Comparison of ENCODE assay signal across 21 cellular contexts in the genomic region with DNA sequence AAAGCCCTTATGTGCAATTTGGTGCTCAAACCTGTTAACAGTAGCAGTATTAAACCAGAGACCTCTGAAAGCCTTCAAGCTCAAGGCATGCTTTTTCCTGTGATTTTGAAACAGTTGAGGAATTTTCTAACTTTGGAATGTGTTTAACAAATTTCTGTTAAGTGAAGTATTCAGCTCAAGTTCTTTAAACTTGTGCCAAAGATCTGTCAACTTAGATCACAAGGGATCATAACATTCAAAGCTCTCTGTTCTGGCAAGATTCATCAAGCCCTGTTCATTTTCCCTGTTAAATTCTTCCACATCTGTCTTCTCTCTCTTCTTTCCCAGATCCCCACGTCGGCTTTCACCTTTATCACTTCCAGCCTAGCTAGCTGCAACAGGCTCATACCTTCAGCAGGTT.
"Had no signal": no experiment of that assay in that cellular context is flagged by ENCODE, and none has a peak within 500 bp of the region (broad histone marks: within the 10 kb centered on the region; RNA-seq: fewer than 3 reads in every experiment).

No MANE protein-coding gene starts in this region.

- H3K9me3 ChIP-seq: ascending aorta, colonic mucosa, suprapubic skin, upper lobe of right lung had no signal

- H3K36me3 Mint-ChIP-seq: activated naive CD8-positive, alpha-beta T cell treated with anti-CD3 and anti-CD28 coated beads, Interleukin-2, amount 10 ng/mL, durations not matched to agents 7 days and 5 days; natural killer cell had no signal

- H3K9me3 Mint-ChIP-seq: activated CD8-positive, alpha-beta T cell treated with anti-CD3 and anti-CD28 coated beads for 36 hours; natural killer cell had no signal

- FAIRE-seq: endothelial cell of umbilical vein had no signal

- ATAC-seq: activated CD4-positive, alpha-beta T cell treated with anti-CD3 and anti-CD28 coated beads for 36 hours; activated CD8-positive, alpha-beta T cell treated with anti-CD3 and anti-CD28 coated beads for 36 hours; left colon; natural killer cell; sciatic nerve; upper lobe of right lung had no signal

- H3K4me3 ChIP-seq: ascending aorta, cardiac muscle cell, colonic mucosa, suprapubic skin, upper lobe of right lung had no signal

- H3K36me3 ChIP-seq: ascending aorta, cardiac muscle cell, colonic mucosa, suprapubic skin, upper lobe of right lung had no signal

- H3K27ac Mint-ChIP-seq: activated CD4-positive, alpha-beta T cell treated with anti-CD3 and anti-CD28 coated beads for 36 hours; activated CD8-positive, alpha-beta T cell treated with anti-CD3 and anti-CD28 coated beads for 36 hours; activated naive CD8-positive, alpha-beta T cell treated with anti-CD3 and anti-CD28 coated beads, Interleukin-2, amount 10 ng/mL, durations not matched to agents 7 days and 5 days; natural killer cell; progenitor cell of endocrine pancreas had no signal

- H3K4me1 ChIP-seq: ascending aorta, colonic mucosa had no signal

- H3K27ac ChIP-seq: ascending aorta, cardiac muscle cell, colonic mucosa, suprapubic skin, upper lobe of right lung, VCaP had no signal

- H3K4me3 Mint-ChIP-seq: activated CD4-positive, alpha-beta T cell treated with anti-CD3 and anti-CD28 coated beads for 36 hours; activated CD8-positive, alpha-beta T cell treated with anti-CD3 and anti-CD28 coated beads for 36 hours; activated naive CD8-positive, alpha-beta T cell treated with anti-CD3 and anti-CD28 coated beads, Interleukin-2, amount 10 ng/mL, durations not matched to agents 7 days and 5 days; natural killer cell had no signal

- H3K27me3 ChIP-seq: ascending aorta, cardiac muscle cell, colonic mucosa, suprapubic skin, upper lobe of right lung had no signal

- H3K4me1 Mint-ChIP-seq: activated CD4-positive, alpha-beta T cell treated with anti-CD3 and anti-CD28 coated beads for 36 hours; activated naive CD8-positive, alpha-beta T cell treated with anti-CD3 and anti-CD28 coated beads, Interleukin-2, amount 10 ng/mL, durations not matched to agents 7 days and 5 days; natural killer cell had no signal

- DNase-seq: activated CD4-positive, alpha-beta T cell treated with anti-CD3 and anti-CD28 coated beads for 36 hours; activated CD8-positive, alpha-beta memory T cell treated with anti-CD3 and anti-CD28 coated beads, Interleukin-2, amount 50 U/mL, for 4 hours; activated CD8-positive, alpha-beta T cell treated with anti-CD3 and anti-CD28 coated beads for 36 hours; activated naive CD8-positive, alpha-beta T cell treated with anti-CD3 and anti-CD28 coated beads, Interleukin-2, amount 10 ng/mL, durations not matched to agents 7 days and 5 days; colonic mucosa; foreskin fibroblast; glutamatergic neuron; left colon; natural killer cell; nucleus accumbens; stimulated activated CD4-positive, alpha-beta T cell treated with anti-CD3 and anti-CD28 coated beads, Interleukin-2, amount 100 ng/mL, for 24 hours; stimulated activated naive CD4-positive, alpha-beta T cell treated with Interleukin-2 at 50 U/mL for 16 hours; T-helper 9 cell; upper lobe of right lung had no signal
